8 cellular contexts compared by ENCODE assay signal in the genomic region with DNA sequence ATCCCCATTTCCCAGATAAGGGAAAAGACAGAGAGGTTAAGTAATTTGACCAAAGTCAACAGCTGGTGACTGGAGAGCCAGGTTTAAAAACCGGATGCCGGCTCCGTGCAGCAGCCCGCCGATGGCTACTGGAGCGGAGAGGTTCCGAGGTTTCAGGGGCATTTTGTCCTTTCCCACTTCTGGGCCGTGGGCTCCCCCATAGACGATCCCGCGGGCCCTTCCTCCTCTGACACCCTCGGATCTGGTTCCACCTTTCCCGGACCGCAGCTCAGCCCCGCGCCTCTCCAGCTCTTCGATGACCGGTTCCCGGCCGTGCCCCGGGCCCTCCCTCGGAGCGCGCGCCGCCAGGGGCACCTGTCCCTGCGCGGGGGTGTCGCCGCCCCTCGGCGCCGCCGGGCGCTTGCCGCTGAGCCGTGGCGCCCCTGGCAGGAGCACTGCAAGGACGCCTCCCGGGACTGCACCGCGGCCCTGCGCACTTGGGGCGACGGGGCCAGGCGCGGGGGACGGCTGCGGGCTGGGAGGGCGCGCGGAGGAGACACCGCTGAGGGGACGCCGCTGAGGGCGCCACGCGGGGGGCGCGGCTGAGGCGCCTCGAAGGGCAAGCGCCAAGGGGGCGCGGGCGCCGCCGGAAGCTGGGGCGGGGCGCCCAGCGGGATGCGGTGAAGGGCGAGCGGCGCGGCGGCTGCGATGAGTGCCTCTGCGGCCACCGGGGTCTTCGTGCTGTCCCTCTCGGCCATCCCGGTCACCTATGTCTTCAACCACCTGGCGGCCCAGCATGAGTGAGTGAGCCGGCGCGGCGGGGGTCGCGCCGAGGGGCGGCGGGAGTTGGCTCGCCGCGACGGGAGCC. TPM values are rescaled to one million over a fixed set of nuclear protein-coding genes. Genes with fewer than 3 reads are reported as not detected.
DNase-seq lines count a peak whose midpoint lies in the region; ATAC-seq and TF ChIP-seq lines count a peak whose summit lies in the region.

A gene (plus strand): TSS at position 652 of the 847 bp plus-strand sequence. CDS start 36 bp downstream, at position 688.

- peak within 1 kb of the TSS; percentile 69 for H3K4me3 Mint-ChIP-seq in activated T-cell treated with anti-CD3 and anti-CD28 coated beads, Interleukin-2, amount 50 U/mL, for 24 hours

- no peaks in the 10 kb centered on the region for H3K36me3 ChIP-seq in gastroesophageal sphincter

- peak; percentile 58 for DNase-seq in GM10266 (ENCODE audit: extremely low spot score)
- peak; percentile 48 for DNase-seq in activated T-cell treated with anti-CD3 and anti-CD28 coated beads, Interleukin-2, amount 50 U/mL, for 24 hours
- DNase-seq in omental fat pad (ENCODE audit: low spot score) = no peak
- no peak for DNase-seq in NCI-H1436 (lab: John Stamatoyannopoulos, UW)
- DNase-seq in NCI-H774 (lab: John Stamatoyannopoulos, UW) = no peak
- DNase-seq in activated CD4-positive, CD25-positive, alpha-beta regulatory T cell treated with anti-CD3 and anti-CD28 coated beads, Interleukin-2, amount 50 U/mL, for 72 hours = no peak

- no peak for TF ChIP-seq EP300 in gastroesophageal sphincter (IDR thresholded peaks at IDR 0.05)

- no peaks in the 10 kb centered on the region for H3K9me3 Mint-ChIP-seq in activated T-cell treated with anti-CD3 and anti-CD28 coated beads, Interleukin-2, amount 50 U/mL, for 24 hours

- no peaks in the 10 kb centered on the region for H3K36me3 Mint-ChIP-seq in activated T-cell treated with anti-CD3 and anti-CD28 coated beads, Interleukin-2, amount 50 U/mL, for 24 hours (ENCODE audit: low read depth)

- ATAC-seq in HG02798 (IDR thresholded peaks at IDR 0.05; ENCODE audit: poor library complexity, unreplicated experiment) (peak; percentile 49), gastroesophageal sphincter (no peak), omental fat pad (ENCODE audit: low FRiP score) (no peak)

- peak; percentile 10 for TF ChIP-seq CTCF in GM10266 (IDR thresholded peaks at IDR 0.05; ENCODE audit: control insufficient read depth, insufficient read depth, low read depth, missing control alignments)
- peak in 1 of 4 experiments; percentile 10 for TF ChIP-seq CTCF in gastroesophageal sphincter (IDR thresholded peaks at IDR 0.05)
- TF ChIP-seq CTCF in omental fat pad (IDR thresholded peaks at IDR 0.05) = no peak

- peaks cover 80% of the 10 kb centered on the region for H3K27me3 ChIP-seq in gastroesophageal sphincter

- H3K27me3 Mint-ChIP-seq in activated T-cell treated with anti-CD3 and anti-CD28 coated beads, Interleukin-2, amount 50 U/mL, for 24 hours = peaks cover 69% of the 10 kb centered on the region

- no peaks in the 10 kb centered on the region for H3K9me3 ChIP-seq in gastroesophageal sphincter

- peaks cover 0 to 21% (median 5%) of the 10 kb centered on the region in 3 donors for H3K4me1 ChIP-seq in gastroesophageal sphincter

- 1% methylated on average over 9 to 10 of the region's 97 CpGs for whole genome bisulfite sequencing in gastroesophageal sphincter (ENCODE audit: low coverage in 1 of 2), 2 donors

- H3K4me3 ChIP-seq in gastroesophageal sphincter = peak within 1 kb of the TSS; percentile 24 to 62

- TF ChIP-seq POLR2A in gastroesophageal sphincter (IDR thresholded peaks at IDR 0.05) = peak in 1 of 2 donors; percentile 18

- no peak within 1 kb of the TSS for H3K27ac Mint-ChIP-seq in activated T-cell treated with anti-CD3 and anti-CD28 coated beads, Interleukin-2, amount 50 U/mL, for 24 hours

- H3K4me1 Mint-ChIP-seq in activated T-cell treated with anti-CD3 and anti-CD28 coated beads, Interleukin-2, amount 50 U/mL, for 24 hours (ENCODE audit: low read depth) = peaks cover 11% of the 10 kb centered on the region

- peak within 1 kb of the TSS in 3 of 4 donors; percentile 57 to 77 (median 58) for H3K27ac ChIP-seq in gastroesophageal sphincter

RNA-seq across cellular contexts. Expression of the gene that starts here (rescaled TPM):
- 1 to 10 TPM; 2.3 to 8.1 (median 5.2) TPM for total RNA-seq in gastroesophageal sphincter
- total RNA-seq in omental fat pad = 10 to 100 TPM in 3 of 4 donors, 1 to 10 TPM in 1; 6.2 to 32.0 (median 16.6) TPM

Comparison
In these comparisons a context has a peak if more than half of its experiments do, and no peak if none do; other contexts are left out.
1. DNase-seq: peak in GM10266 (single experiment) and activated T-cell treated with anti-CD3 and anti-CD28 coated beads, Interleukin-2, amount 50 U/mL, for 24 hours (single experiment); none in omental fat pad (single experiment), NCI-H1436 (single experiment), NCI-H774 (single experiment) and activated CD4-positive, CD25-positive, alpha-beta regulatory T cell treated with anti-CD3 and anti-CD28 coated beads, Interleukin-2, amount 50 U/mL, for 72 hours (single experiment).